11 cellular contexts compared by ENCODE assay signal in the genomic region with DNA sequence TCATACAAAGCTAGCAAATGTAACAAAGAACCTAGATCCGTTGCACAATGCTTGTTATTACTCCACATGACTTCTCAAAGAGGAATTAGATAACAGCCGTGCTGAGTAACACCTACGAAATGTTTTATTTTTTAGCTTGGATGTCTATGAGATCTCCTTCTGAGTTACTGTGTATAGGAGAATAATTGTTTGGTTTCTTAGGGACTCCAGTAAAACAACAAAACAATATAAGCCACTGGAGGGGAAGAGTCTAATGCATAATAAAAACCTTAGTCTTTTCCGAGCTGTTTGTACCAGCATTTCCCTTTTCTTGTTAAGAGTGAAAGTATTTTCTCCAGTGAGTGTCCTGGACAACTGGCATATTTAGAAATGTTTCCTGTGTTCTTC. TPM values are rescaled to one million over a fixed set of nuclear protein-coding genes. Genes with fewer than 3 reads are reported as not detected.
DNase-seq lines count a peak whose midpoint lies in the region; ATAC-seq and TF ChIP-seq lines count a peak whose summit lies in the region.
"Had no signal": no experiment of that assay in that cellular context is flagged by ENCODE, and none has a peak within 500 bp of the region (broad histone marks: within the 10 kb centered on the region; RNA-seq: fewer than 3 reads in every experiment).

No MANE protein-coding gene starts in this region.

- 70 to 76% (median 74%) methylated on average over 4 of the region's 4 CpGs for WGBS in psoas muscle, 3 donors
- WGBS in body of pancreas, 2 donors = 41 to 54% methylated on average over 4 of the region's 4 CpGs

- TF ChIP-seq POLR2A in body of pancreas (IDR thresholded peaks at IDR 0.05) = no peak

- intact Hi-C loops in psoas muscle (cut with DNase I) = no loop called here
- intact Hi-C loops in body of pancreas (cut with DNase I) = no loop called here

- DNase-seq in ELR (ENCODE audit: low read depth) (peak; percentile 69), SJSA1 (ENCODE audit: low read depth in 1 of 2, low spot score in 2 of 2) (peak in 1 of 2 experiments; percentile 63), fibroblast of gingiva (ENCODE audit: low read depth) (peak; percentile 22), psoas muscle (no peak), epidermal melanocyte (ENCODE audit: insufficient read length, low spot score) (no peak), body of pancreas (no peak)
- no peak for DNase-seq in stimulated activated CD4-positive, alpha-beta T cell treated with anti-CD3 and anti-CD28 coated beads, Interleukin-15, amount 100 ng/mL, for 24 hours
- no peak for DNase-seq in activated CD4-positive, CD25-positive, alpha-beta regulatory T cell (lab: John Stamatoyannopoulos, UW)
- DNase-seq: activated naive CD4-positive, alpha-beta T cell treated with anti-CD3 and anti-CD28 coated beads, Interleukin-2, amount 10 ng/mL, durations not matched to agents 7 days and 5 days; DND-41; head of caudate nucleus had no signal

- TF ChIP-seq CTCF in psoas muscle (IDR thresholded peaks at IDR 0.05) (no peak), body of pancreas (IDR thresholded peaks at IDR 0.05) (no peak)

- H3K27ac ChIP-seq in SJSA1 (peak overlapping the region; percentile 63), psoas muscle (peak overlapping the region; percentile 9), body of pancreas (peak overlapping the region in 1 of 4 donors; percentile 42)

- H3K4me3 ChIP-seq in SJSA1 = no peak overlapping the region
- no peak overlapping the region for H3K4me3 ChIP-seq in psoas muscle
- no peak overlapping the region for H3K4me3 ChIP-seq in body of pancreas

- H3K4me1 ChIP-seq in SJSA1 (replicated peaks) (peaks cover 8% of the 10 kb centered on the region), psoas muscle (peaks cover 16% of the 10 kb centered on the region), body of pancreas (peaks cover 10% of the 10 kb centered on the region)

- H3K36me3 ChIP-seq in SJSA1 = peaks cover 27% of the 10 kb centered on the region
- H3K36me3 ChIP-seq in psoas muscle (ENCODE audit: insufficient read depth in 1 of 2, low read depth in 1 of 2) = peaks cover 3 to 61% of the 10 kb centered on the region in 2 donors
- peaks cover 0 to 10% of the 10 kb centered on the region in 2 donors for H3K36me3 ChIP-seq in body of pancreas (replicated peaks in 1 of 2; ENCODE audit: insufficient read depth in 1 of 2, low read depth in 2 of 2)

- H3K27me3 ChIP-seq in SJSA1 (replicated peaks) = no peaks in the 10 kb centered on the region
- no peaks in the 10 kb centered on the region for H3K27me3 ChIP-seq in psoas muscle (ENCODE audit: insufficient read depth in 3 of 3, low read length in 2 of 3)
- no peaks in the 10 kb centered on the region for H3K27me3 ChIP-seq in body of pancreas

- no peaks in the 10 kb centered on the region for H3K9me3 ChIP-seq in SJSA1 (replicated peaks)
- no peaks in the 10 kb centered on the region for H3K9me3 ChIP-seq in psoas muscle
- no peaks in the 10 kb centered on the region for H3K9me3 ChIP-seq in body of pancreas

- ATAC-seq in psoas muscle = peak in 1 of 4 donors; percentile 33
- no peak for ATAC-seq in body of pancreas

RNA-seq across cellular contexts. Expression of a gene that starts 15.6 kb away (rescaled TPM):
- total RNA-seq in SJSA1 (2014; rRNA removed; shearing (Covaris generic)) = 88.9 and 163 TPM in 2 replicates
- total RNA-seq in psoas muscle (10 to 100 TPM; 21.9 to 42.2 (median 31.6) TPM), body of pancreas (10 to 100 TPM; 29.8 to 42.2 TPM)
- polyA plus RNA-seq in psoas muscle = 10 to 100 TPM; 12.9 to 17.4 (median 17.2) TPM

RNA-seq across cellular contexts. Expression of a gene that starts 20.1 kb away (rescaled TPM):
- total RNA-seq in SJSA1 (2014; rRNA removed; shearing (Covaris generic)) = 61.6 and 62.4 TPM in 2 replicates
- total RNA-seq in psoas muscle (100 to 1,000 TPM; 520 to 768 (median 704) TPM), body of pancreas (10 to 100 TPM; 28.0 to 37.6 TPM)
- polyA plus RNA-seq in psoas muscle = 100 to 1,000 TPM in 2 of 3 donors, 10 to 100 TPM in 1; 76.1 to 617 (median 125) TPM

RNA-seq across cellular contexts. Expression of a gene that starts 37.6 kb away (rescaled TPM):
- 13.9 and 24.4 TPM in 2 replicates for total RNA-seq in SJSA1 (2014; rRNA removed; shearing (Covaris generic))
- total RNA-seq in psoas muscle = 10 to 100 TPM in 3 of 4 donors, 1 to 10 TPM in 1; 6.8 to 16.3 (median 10.8) TPM
- 1 to 10 TPM; 3.7 to 8.3 (median 5.0) TPM for polyA plus RNA-seq in psoas muscle
- 1 to 10 TPM; 6.9 to 8.3 TPM for total RNA-seq in body of pancreas

RNA-seq across cellular contexts. Expression of a gene that starts 37.6 kb away (rescaled TPM):
- total RNA-seq in SJSA1 (2014; rRNA removed; shearing (Covaris generic)) = 88.9 and 92.3 TPM in 2 replicates
- total RNA-seq in psoas muscle = 10 to 100 TPM in 3 of 4 donors, 1 to 10 TPM in 1; 9.8 to 16.3 (median 12.3) TPM
- 10 to 100 TPM in 1 of 3 donors, 1 to 10 TPM in 2; 9.1 to 17.3 (median 9.2) TPM for polyA plus RNA-seq in psoas muscle
- total RNA-seq in body of pancreas = 10 to 100 TPM in 1 of 2 donors, 1 to 10 TPM in 1; 8.6 to 24.7 TPM

Comparison
In these comparisons a context has a peak if more than half of its experiments do, and no peak if none do; other contexts are left out.
1. DNase-seq: peak in ELR (single experiment) and fibroblast of gingiva (single experiment); none in psoas muscle (0 of 2), epidermal melanocyte (single experiment), stimulated activated CD4-positive, alpha-beta T cell treated with anti-CD3 and anti-CD28 coated beads, Interleukin-15, amount 100 ng/mL, for 24 hours (single experiment), body of pancreas (0 of 4) and activated CD4-positive, CD25-positive, alpha-beta regulatory T cell (0 of 4).